In genomic region chr10:59865101-59865500, GRCh38 we compare ENCODE assay signal across 2 cellular contexts.
TF ChIP-seq lines count a peak whose summit lies in the region.

No MANE protein-coding gene starts in this region.

TF ChIP-seq in GM12878, 131 proteins besides CTCF, POLR2A, EP300 and RAD21 (continues in another document):
- TF ChIP-seq ZBTB4 (CRISPR knock-in tag; IDR thresholded peaks at IDR 0.05) (no peak), SMC3 (IDR thresholded peaks at IDR 0.05; ENCODE audit: borderline replicate concordance, low read length) (peak; percentile 71; the same call in 1 of the 2 replicates), BCL3 (IDR thresholded peaks at IDR 0.05; ENCODE audit: borderline replicate concordance, insufficient read depth, low read depth, low read length, poor library complexity, severe bottlenecking) (no peak), YY1 (IDR thresholded peaks at IDR 0.05; ENCODE audit: low read depth, low read length) (0 out of 2 replicates have a peak, but pooled peaks have one; percentile 32), BMI1 (IDR thresholded peaks at IDR 0.05; ENCODE audit: borderline replicate concordance) (no peak), PAX5 (IDR thresholded peaks at IDR 0.05; ENCODE audit: borderline replicate concordance, low read depth, low read length) (no peak), TARDBP (IDR thresholded peaks at IDR 0.05; ENCODE audit: borderline replicate concordance) (no peak), FOXK2 (IDR thresholded peaks at IDR 0.05) (no peak), MEF2A (IDR thresholded peaks at IDR 0.05; ENCODE audit: insufficient read depth, low read depth, low read length) (no peak)
- TF ChIP-seq, protein P1, sequence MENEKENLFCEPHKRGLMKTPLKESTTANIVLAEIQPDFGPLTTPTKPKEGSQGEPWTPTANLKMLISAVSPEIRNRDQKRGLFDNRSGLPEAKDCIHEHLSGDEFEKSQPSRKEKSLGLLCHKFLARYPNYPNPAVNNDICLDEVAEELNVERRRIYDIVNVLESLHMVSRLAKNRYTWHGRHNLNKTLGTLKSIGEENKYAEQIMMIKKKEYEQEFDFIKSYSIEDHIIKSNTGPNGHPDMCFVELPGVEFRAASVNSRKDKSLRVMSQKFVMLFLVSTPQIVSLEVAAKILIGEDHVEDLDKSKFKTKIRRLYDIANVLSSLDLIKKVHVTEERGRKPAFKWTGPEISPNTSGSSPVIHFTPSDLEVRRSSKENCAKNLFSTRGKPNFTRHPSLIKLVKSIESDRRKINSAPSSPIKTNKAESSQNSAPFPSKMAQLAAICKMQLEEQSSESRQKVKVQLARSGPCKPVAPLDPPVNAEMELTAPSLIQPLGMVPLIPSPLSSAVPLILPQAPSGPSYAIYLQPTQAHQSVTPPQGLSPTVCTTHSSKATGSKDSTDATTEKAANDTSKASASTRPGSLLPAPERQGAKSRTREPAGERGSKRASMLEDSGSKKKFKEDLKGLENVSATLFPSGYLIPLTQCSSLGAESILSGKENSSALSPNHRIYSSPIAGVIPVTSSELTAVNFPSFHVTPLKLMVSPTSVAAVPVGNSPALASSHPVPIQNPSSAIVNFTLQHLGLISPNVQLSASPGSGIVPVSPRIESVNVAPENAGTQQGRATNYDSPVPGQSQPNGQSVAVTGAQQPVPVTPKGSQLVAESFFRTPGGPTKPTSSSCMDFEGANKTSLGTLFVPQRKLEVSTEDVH (IDR thresholded peaks at IDR 0.05; ENCODE audit: low read depth, partially characterized antibody) = no peak
- TF ChIP-seq, protein P2, sequence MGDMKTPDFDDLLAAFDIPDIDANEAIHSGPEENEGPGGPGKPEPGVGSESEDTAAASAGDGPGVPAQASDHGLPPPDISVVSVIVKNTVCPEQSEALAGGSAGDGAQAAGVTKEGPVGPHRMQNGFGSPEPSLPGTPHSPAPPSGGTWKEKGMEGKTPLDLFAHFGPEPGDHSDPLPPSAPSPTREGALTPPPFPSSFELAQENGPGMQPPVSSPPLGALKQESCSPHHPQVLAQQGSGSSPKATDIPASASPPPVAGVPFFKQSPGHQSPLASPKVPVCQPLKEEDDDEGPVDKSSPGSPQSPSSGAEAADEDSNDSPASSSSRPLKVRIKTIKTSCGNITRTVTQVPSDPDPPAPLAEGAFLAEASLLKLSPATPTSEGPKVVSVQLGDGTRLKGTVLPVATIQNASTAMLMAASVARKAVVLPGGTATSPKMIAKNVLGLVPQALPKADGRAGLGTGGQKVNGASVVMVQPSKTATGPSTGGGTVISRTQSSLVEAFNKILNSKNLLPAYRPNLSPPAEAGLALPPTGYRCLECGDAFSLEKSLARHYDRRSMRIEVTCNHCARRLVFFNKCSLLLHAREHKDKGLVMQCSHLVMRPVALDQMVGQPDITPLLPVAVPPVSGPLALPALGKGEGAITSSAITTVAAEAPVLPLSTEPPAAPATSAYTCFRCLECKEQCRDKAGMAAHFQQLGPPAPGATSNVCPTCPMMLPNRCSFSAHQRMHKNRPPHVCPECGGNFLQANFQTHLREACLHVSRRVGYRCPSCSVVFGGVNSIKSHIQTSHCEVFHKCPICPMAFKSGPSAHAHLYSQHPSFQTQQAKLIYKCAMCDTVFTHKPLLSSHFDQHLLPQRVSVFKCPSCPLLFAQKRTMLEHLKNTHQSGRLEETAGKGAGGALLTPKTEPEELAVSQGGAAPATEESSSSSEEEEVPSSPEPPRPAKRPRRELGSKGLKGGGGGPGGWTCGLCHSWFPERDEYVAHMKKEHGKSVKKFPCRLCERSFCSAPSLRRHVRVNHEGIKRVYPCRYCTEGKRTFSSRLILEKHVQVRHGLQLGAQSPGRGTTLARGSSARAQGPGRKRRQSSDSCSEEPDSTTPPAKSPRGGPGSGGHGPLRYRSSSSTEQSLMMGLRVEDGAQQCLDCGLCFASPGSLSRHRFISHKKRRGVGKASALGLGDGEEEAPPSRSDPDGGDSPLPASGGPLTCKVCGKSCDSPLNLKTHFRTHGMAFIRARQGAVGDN (IDR thresholded peaks at IDR 0.05) = no peak
- TF ChIP-seq, protein P3, sequence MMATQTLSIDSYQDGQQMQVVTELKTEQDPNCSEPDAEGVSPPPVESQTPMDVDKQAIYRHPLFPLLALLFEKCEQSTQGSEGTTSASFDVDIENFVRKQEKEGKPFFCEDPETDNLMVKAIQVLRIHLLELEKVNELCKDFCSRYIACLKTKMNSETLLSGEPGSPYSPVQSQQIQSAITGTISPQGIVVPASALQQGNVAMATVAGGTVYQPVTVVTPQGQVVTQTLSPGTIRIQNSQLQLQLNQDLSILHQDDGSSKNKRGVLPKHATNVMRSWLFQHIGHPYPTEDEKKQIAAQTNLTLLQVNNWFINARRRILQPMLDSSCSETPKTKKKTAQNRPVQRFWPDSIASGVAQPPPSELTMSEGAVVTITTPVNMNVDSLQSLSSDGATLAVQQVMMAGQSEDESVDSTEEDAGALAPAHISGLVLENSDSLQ (IDR thresholded peaks at IDR 0.05) = no peak

TF ChIP-seq in HepG2, 621 proteins besides CTCF, POLR2A, EP300 and RAD21:
- TF ChIP-seq SMC3 (IDR thresholded peaks at IDR 0.05; ENCODE audit: low read length) (peak; percentile 27; the same call in 1 of the 2 replicates), ELF3 (CRISPR knock-in tag; IDR thresholded peaks at IDR 0.05) (peak; percentile 27; the same call in 1 of the 2 replicates), KDM1A (CRISPR knock-in tag; IDR thresholded peaks at IDR 0.05) (no peak), STAG1 (CRISPR knock-in tag; IDR thresholded peaks at IDR 0.05) (peak; percentile 66), ATF6 (CRISPR knock-in tag; conservative IDR thresholded peaks at IDR 0.05) (no peak)
TF ChIP-seq in HepG2: peak in this region for 3.
